1 cellular context compared by ENCODE assay signal in genomic region chr5:40798012-40798855, GRCh38.
TF ChIP-seq lines count a peak whose summit lies in the region.

Gene PRKAA1 (minus strand): TSS chr5:40798374. CDS start chr5:40798189, 185 bp downstream.

TF ChIP-seq in K562, 482 proteins besides CTCF, POLR2A, EP300 and RAD21 (continued from another document and continues in another):
- no peak for TF ChIP-seq NONO (IDR thresholded peaks at IDR 0.05; ENCODE audit: low read depth in 2 of 2, low read length in 1 of 2)
- peak; percentile 64; the same call in 1 of the 2 replicates for TF ChIP-seq XRCC5 (IDR thresholded peaks at IDR 0.05; ENCODE audit: low read depth, low read length)
- 0 out of 2 replicates have a peak, but pooled peaks have one; percentile 24 for TF ChIP-seq ZNF436 (CRISPR knock-in tag; IDR thresholded peaks at IDR 0.05)
- TF ChIP-seq SRSF3 (IDR thresholded peaks at IDR 0.05; ENCODE audit: insufficient read depth, low read length), result no peak
- TF ChIP-seq CREM (IDR thresholded peaks at IDR 0.05; ENCODE audit: low read depth), result peak; percentile 95
- TF ChIP-seq ZNF318 (IDR thresholded peaks at IDR 0.05; ENCODE audit: borderline replicate concordance in 1 of 2, low read depth in 1 of 2), result no peak
- peak; percentile 82 for TF ChIP-seq SP1 (CRISPR knock-in tag; IDR thresholded peaks at IDR 0.05)
- no peak for TF ChIP-seq ZNF717 (CRISPR knock-in tag; IDR thresholded peaks at IDR 0.05)
- no peak for TF ChIP-seq MCM5 (IDR thresholded peaks at IDR 0.05; ENCODE audit: low read depth)
- no peak for TF ChIP-seq TEAD2 (tag; IDR thresholded peaks at IDR 0.05)
- TF ChIP-seq ZNF79 (CRISPR knock-in tag; IDR thresholded peaks at IDR 0.05; ENCODE audit: low read depth), result no peak
- TF ChIP-seq THRB (CRISPR knock-in tag; conservative IDR thresholded peaks at IDR 0.05), result no peak; the same call in 1 of the 2 replicates
- TF ChIP-seq CBFB (CRISPR knock-in tag; IDR thresholded peaks at IDR 0.05), result no peak
- TF ChIP-seq ETV6 (IDR thresholded peaks at IDR 0.05; ENCODE audit: borderline replicate concordance in 1 of 2, low read depth in 2 of 2, low read length in 1 of 2), result 0 out of 4 replicates have a peak, but pooled peaks of 1 of the 2 experiments have one; percentile 12
- TF ChIP-seq ETV6 (CRISPR knock-in tag; IDR thresholded peaks at IDR 0.05; ENCODE audit: borderline replicate concordance), result 0 out of 2 replicates have a peak, but pooled peaks have one; percentile 30
- TF ChIP-seq ZKSCAN3 (CRISPR knock-in tag; IDR thresholded peaks at IDR 0.05), result no peak
- TF ChIP-seq RNF2 (IDR thresholded peaks at IDR 0.05), result peak; percentile 7; the same call in 1 of the 2 replicates
- TF ChIP-seq DLX4 (CRISPR knock-in tag; IDR thresholded peaks at IDR 0.05), result no peak
- TF ChIP-seq PHF8 (IDR thresholded peaks at IDR 0.05; ENCODE audit: borderline replicate concordance, low read length), result peak; percentile 91; the same call in 1 of the 2 replicates
- TF ChIP-seq FOXO4 (CRISPR knock-in tag; IDR thresholded peaks at IDR 0.05), result no peak
- TF ChIP-seq FOXM1 (IDR thresholded peaks at IDR 0.05; ENCODE audit: low read depth), result 0 out of 2 replicates have a peak, but pooled peaks have one; percentile 27
- TF ChIP-seq FOXM1 (CRISPR knock-in tag; IDR thresholded peaks at IDR 0.05; ENCODE audit: low read depth), result no peak
- TF ChIP-seq TAF9B (IDR thresholded peaks at IDR 0.05; ENCODE audit: partially characterized antibody), result peak; percentile 96
- TF ChIP-seq TBP (optimal IDR thresholded peaks at IDR 0.05; ENCODE audit: low read depth, low read length), result peak; percentile 92
- TF ChIP-seq ZNF76 (CRISPR knock-in tag; IDR thresholded peaks at IDR 0.05; ENCODE audit: borderline replicate concordance), result no peak
- 0 out of 2 replicates have a peak, but pooled peaks have one; percentile 28 for TF ChIP-seq ESRRA (IDR thresholded peaks at IDR 0.05; ENCODE audit: borderline replicate concordance, low read depth)
- TF ChIP-seq ZFX (CRISPR knock-in tag; IDR thresholded peaks at IDR 0.05), result peak; percentile 75
- no peak for TF ChIP-seq XRCC4 (IDR thresholded peaks at IDR 0.05; ENCODE audit: extremely low read depth, insufficient read depth, insufficient read length)
- peak; percentile 76 for TF ChIP-seq GABPB1 (CRISPR knock-in tag; IDR thresholded peaks at IDR 0.05)
- peak; percentile 42; the same call in 1 of the 2 replicates for TF ChIP-seq MBD2 (IDR thresholded peaks at IDR 0.05; ENCODE audit: borderline replicate concordance, low read depth)
- no peak for TF ChIP-seq TCF15 (CRISPR knock-in tag; IDR thresholded peaks at IDR 0.05)
- no peak for TF ChIP-seq RFX7 (CRISPR knock-in tag; IDR thresholded peaks at IDR 0.05)
- TF ChIP-seq TAF1 (IDR thresholded peaks at IDR 0.05; ENCODE audit: control insufficient read depth, extremely low read depth, insufficient read depth, low read length, severe bottlenecking), result peak; percentile 96
- TF ChIP-seq ESRRB (CRISPR knock-in tag; IDR thresholded peaks at IDR 0.05; ENCODE audit: borderline replicate concordance), result no peak
- peak; percentile 85 for TF ChIP-seq POLR2AphosphoS5 (IDR thresholded peaks at IDR 0.05; ENCODE audit: control insufficient read depth, insufficient read depth, low read depth, low read length)
- TF ChIP-seq DDX20 (tag; IDR thresholded peaks at IDR 0.05; ENCODE audit: low read depth), result no peak
- TF ChIP-seq NR3C1 (CRISPR knock-in tag; IDR thresholded peaks at IDR 0.05), result 0 out of 2 replicates have a peak, but pooled peaks have one; percentile 21
- peak; percentile 63; the same call in 1 of the 2 replicates for TF ChIP-seq HBP1 (CRISPR knock-in tag; IDR thresholded peaks at IDR 0.05)
- no peak for TF ChIP-seq ELK1 (CRISPR knock-in tag; IDR thresholded peaks at IDR 0.05)
- peak; percentile 90 to 93 for TF ChIP-seq MAZ (CRISPR knock-in tag; conservative IDR thresholded peaks at IDR 0.05 in 1 of 2, IDR thresholded peaks at IDR 0.05 in 1 of 2)
- TF ChIP-seq SREBF1 (IDR thresholded peaks at IDR 0.05; ENCODE audit: borderline replicate concordance, low read depth, low read length), result no peak
- peak; percentile 12; the same call in 1 of the 2 replicates for TF ChIP-seq ZNF263 (CRISPR knock-in tag; IDR thresholded peaks at IDR 0.05; ENCODE audit: borderline replicate concordance)
- TF ChIP-seq L3MBTL2 (IDR thresholded peaks at IDR 0.05), result peak; percentile 90
- TF ChIP-seq AFF4 (CRISPR knock-in tag; IDR thresholded peaks at IDR 0.05), result peak; percentile 76
- TF ChIP-seq SIN3A (IDR thresholded peaks at IDR 0.05; ENCODE audit: borderline replicate concordance in 2 of 2, control insufficient read depth in 1 of 2, low read depth in 2 of 2, low read length in 2 of 2), result peak in 1 of 2 experiments; percentile 61; a peak in 2 of 4 replicates
